In the genomic region with DNA sequence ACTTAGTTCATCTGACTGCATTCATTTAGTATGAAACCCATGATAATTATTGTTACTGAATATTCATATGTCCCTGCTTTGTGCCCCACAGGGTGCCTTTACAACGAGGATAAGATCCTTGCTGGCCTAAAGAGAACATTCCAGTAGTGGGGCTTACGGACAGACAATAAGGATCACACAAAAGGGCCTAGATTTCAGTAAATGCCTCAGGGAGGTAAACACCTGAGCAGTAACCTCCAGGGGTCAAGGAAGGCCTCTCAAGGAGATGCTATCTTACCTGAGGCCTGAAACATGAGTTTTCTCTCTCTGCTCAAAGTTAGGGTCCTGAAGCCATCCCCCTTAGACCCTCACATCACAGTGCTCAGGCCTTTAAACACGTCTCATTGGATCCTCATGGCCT, we compare ENCODE assay signal across 26 cellular contexts.
"Had no signal": no experiment of that assay in that cellular context is flagged by ENCODE, and none has a peak within 500 bp of the region (broad histone marks: within the 10 kb centered on the region; RNA-seq: fewer than 3 reads in every experiment).

No MANE protein-coding gene starts in this region.

- DNase-seq: activated CD4-positive, alpha-beta T cell treated with anti-CD3 and anti-CD28 coated beads for 1 hour; activated CD4-positive, alpha-beta T cell treated with anti-CD3 and anti-CD28 coated beads, Interleukin-2, amount 50 U/mL, for 1 hour; activated CD8-positive, alpha-beta T cell treated with anti-CD3 and anti-CD28 coated beads for 36 hours; activated naive CD4-positive, alpha-beta T cell; activated T-cell treated with anti-CD3 and anti-CD28 coated beads, Interleukin-2, amount 50 U/mL, for 4 hours; aorta; cerebellar nuclear complex; colonic mucosa; effector memory CD4-positive, alpha-beta T cell; erythroblast; naive B cell; nephron progenitor cell; ovary; stimulated activated CD4-positive, alpha-beta T cell treated with anti-CD3 and anti-CD28 coated beads, Interleukin-12 subunit alpha, Interleukin-12 subunit beta, amount 100 ng/mL, for 4 hours; stimulated activated CD4-positive, alpha-beta T cell treated with anti-CD3 and anti-CD28 coated beads, Interleukin-4, amount 100 ng/mL, for 1 hour; stimulated activated naive CD8-positive, alpha-beta T cell treated with anti-CD3 and anti-CD28 coated beads, Interleukin-15, Interleukin-2, amounts not matched to agents 100 U/mL and 50 U/mL, for 24 hours; T-helper 2 cell; testis; transverse colon; uterus had no signal

- H3K36me3 ChIP-seq: colonic mucosa, gastroesophageal sphincter, neutrophil, ovary, transverse colon, uterus had no signal

- H3K27ac ChIP-seq: body of pancreas, colonic mucosa, gastroesophageal sphincter, neutrophil, ovary, skin epidermis, testis, transverse colon, uterus had no signal

- ATAC-seq: activated CD8-positive, alpha-beta T cell treated with anti-CD3 and anti-CD28 coated beads for 36 hours; activated naive CD4-positive, alpha-beta T cell treated with anti-CD3 and anti-CD28 coated beads, Interleukin-2, amount 50 U/mL, for 72 hours; activated T-cell treated with anti-CD3 and anti-CD28 coated beads, Interleukin-2, amount 50 U/mL, for 4 hours; body of pancreas; gastroesophageal sphincter; sciatic nerve; stimulated activated naive CD8-positive, alpha-beta T cell treated with anti-CD3 and anti-CD28 coated beads, Interleukin-15, Interleukin-2, amounts not matched to agents 100 U/mL and 50 U/mL, for 24 hours had no signal

- H3K9me3 ChIP-seq: body of pancreas, colonic mucosa, gastroesophageal sphincter, neutrophil, ovary, testis, transverse colon, uterus had no signal

- H3K4me3 ChIP-seq: body of pancreas, colonic mucosa, gastroesophageal sphincter, ovary, skin epidermis, testis, transverse colon, uterus had no signal

- H3K27me3 ChIP-seq: body of pancreas, colonic mucosa, gastroesophageal sphincter, neutrophil, ovary, testis, transverse colon, uterus had no signal

- H3K4me1 ChIP-seq: body of pancreas, colonic mucosa, testis, uterus had no signal
